19 cellular contexts compared by ENCODE assay signal in the genomic region with DNA sequence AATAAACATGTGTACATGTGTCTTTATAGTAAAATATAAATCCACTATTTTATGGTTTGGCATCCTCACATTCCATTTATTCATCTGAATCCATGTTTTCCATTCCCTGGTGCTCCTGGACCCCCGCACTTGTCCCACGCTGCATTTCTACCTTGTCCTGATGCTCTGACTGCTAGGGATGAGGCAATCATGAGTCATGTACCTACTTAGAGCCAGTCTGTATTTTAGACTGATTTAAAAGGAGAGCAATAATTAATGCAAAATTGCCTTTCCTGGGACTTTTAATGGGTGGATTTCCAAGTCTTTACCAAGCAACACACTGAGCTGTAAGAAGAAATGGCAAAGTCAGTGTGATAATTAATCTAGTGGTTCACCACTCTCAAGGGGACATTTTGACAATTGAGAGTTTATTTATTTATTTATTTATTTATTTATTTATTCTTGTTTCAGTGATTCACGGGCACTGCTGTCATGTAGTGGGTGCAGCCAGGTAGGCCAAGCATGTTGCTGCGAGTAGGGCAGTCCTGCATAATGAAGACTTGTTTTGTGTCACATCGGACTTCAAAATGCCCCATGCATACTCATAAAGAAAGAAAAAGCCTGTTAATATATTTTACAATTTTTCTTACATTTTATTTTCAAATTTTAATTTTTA.
DNase-seq lines count a peak whose midpoint lies in the region; ATAC-seq and TF ChIP-seq lines count a peak whose summit lies in the region.
"Had no signal": no experiment of that assay in that cellular context is flagged by ENCODE, and none has a peak within 500 bp of the region (broad histone marks: within the 10 kb centered on the region; RNA-seq: fewer than 3 reads in every experiment).

No MANE protein-coding gene starts in this region.

- peaks cover 8% of the 10 kb centered on the region for H3F3A ChIP-seq in SK-N-SH (replicated peaks; ENCODE audit: insufficient read depth)

- CTCF ChIA-PET in SK-N-SH (lab: Yijun Ruan, JAX), result no interaction called here
- CTCF ChIA-PET in mammary epithelial cell (lab: Charles Lee; ENCODE audit: low non-redundant PET), result no interaction called here

- no peaks in the 10 kb centered on the region for H3K9me3 ChIP-seq in SK-N-SH
- no peaks in the 10 kb centered on the region for H3K9me3 ChIP-seq in mammary epithelial cell (replicated peaks; ENCODE audit: insufficient read depth, low read length)
- no peaks in the 10 kb centered on the region for H3K9me3 ChIP-seq in mesenchymal stem cell (ENCODE audit: control insufficient read depth, low read length)

- no peak for ATAC-seq in SK-N-SH treated with all-trans-retinoic acid at 6 μM for 48 hours
- no peak for ATAC-seq in GM21825 (IDR thresholded peaks at IDR 0.05; ENCODE audit: unreplicated experiment)
- ATAC-seq: GM12878 had no signal

- no peak overlapping the region for H3K4ac ChIP-seq in mesenchymal stem cell (ENCODE audit: low read depth in 1 of 2, low read length in 2 of 2)

- H3K14ac ChIP-seq in mesenchymal stem cell (ENCODE audit: low read length in 2 of 2), result no peak overlapping the region

- H3K79me1 ChIP-seq in mesenchymal stem cell (replicated peaks; ENCODE audit: low read length, poor library complexity, severe bottlenecking), result no peaks in the 10 kb centered on the region

- TF ChIP-seq EP300 in SK-N-SH (IDR thresholded peaks at IDR 0.05; ENCODE audit: borderline replicate concordance in 1 of 2, low read depth in 1 of 2, low read length in 1 of 2), result no peak

- intact Hi-C loops in mammary epithelial cell (cut with micrococcal nuclease), result no loop called here

- DNase-seq in SK-N-SH, result no peak
- DNase-seq in NCI-H69 (lab: John Stamatoyannopoulos, UW), result peak; percentile 2
- peak; percentile 6 for DNase-seq in mammary epithelial cell
- DNase-seq in mesenchymal stem cell, result peak; percentile 6
- DNase-seq in activated naive CD4-positive, alpha-beta T cell treated with anti-CD3 and anti-CD28 coated beads, Interleukin-2, amount 50 U/mL, for 16 hours, result no peak
- DNase-seq in NCI-H2107 treated with DMSO at 0.1 percent for 48 hours (lab: John Stamatoyannopoulos, UW; ENCODE audit: unreplicated experiment), result no peak
- DNase-seq: COR-L47; DMS153; KBM-7; NCI-H1417 treated with DMSO at 0.1 percent for 48 hours; NCI-H1930; NCI-H446; NCI-H748 treated with DMSO at 0.1 percent for 48 hours; NK-92 treated with Interleukin-12 subunit alpha and Interleukin-12 subunit beta, amount 100 ng/mL, for 24 hours; Right ventricle myocardium superior had no signal

- POLR2A ChIA-PET in SK-N-SH (lab: Yijun Ruan, JAX), result no interaction called here

- H3K27me3 ChIP-seq in SK-N-SH (ENCODE audit: insufficient read depth) (no peaks in the 10 kb centered on the region), mammary epithelial cell (ENCODE audit: insufficient read depth, low read length) (no peaks in the 10 kb centered on the region), mesenchymal stem cell (ENCODE audit: control insufficient read depth in 1 of 2, insufficient read depth in 1 of 2, low read length in 2 of 2) (no peaks in the 10 kb centered on the region)

- dilution Hi-C loops in mammary epithelial cell (cut with HindIII; ENCODE audit: low sequenced_read_pairs), result no loop called here

- no peaks in the 10 kb centered on the region; the same call in 1 of the 2 replicates for H3K9me2 ChIP-seq in SK-N-SH

- H2AFZ ChIP-seq in SK-N-SH (ENCODE audit: low read depth) (no peak overlapping the region), mammary epithelial cell (ENCODE audit: low read depth, low read length) (no peak overlapping the region), mesenchymal stem cell (ENCODE audit: low read depth, low read length) (no peak overlapping the region)

- H4K91ac ChIP-seq in mesenchymal stem cell (ENCODE audit: low read length), result no peak overlapping the region

- H3K36me3 ChIP-seq in SK-N-SH (replicated peaks in 1 of 2; ENCODE audit: control insufficient read depth in 1 of 2, insufficient read depth in 2 of 2, low read length in 1 of 2) (no peaks in the 10 kb centered on the region), mammary epithelial cell (ENCODE audit: insufficient read depth, low read length) (no peaks in the 10 kb centered on the region), mesenchymal stem cell (ENCODE audit: control insufficient read depth in 1 of 2, insufficient read depth in 2 of 2, low read depth in 1 of 2, low read length in 2 of 2) (no peaks in the 10 kb centered on the region)

- H3K4me1 ChIP-seq in SK-N-SH (ENCODE audit: control insufficient read depth in 1 of 2, insufficient read depth in 2 of 2, low read depth in 1 of 2, low read length in 1 of 2), result peaks cover 0 to 16% of the 10 kb centered on the region in 2 experiments
- H3K4me1 ChIP-seq in mammary epithelial cell (ENCODE audit: insufficient read depth, low read length), result peaks cover 12% of the 10 kb centered on the region
- H3K4me1 ChIP-seq in mesenchymal stem cell (ENCODE audit: control insufficient read depth, insufficient read depth, low read depth, low read length), result peaks cover 1% of the 10 kb centered on the region

- H2BK120ac ChIP-seq in mesenchymal stem cell (ENCODE audit: low read depth, low read length), result no peak overlapping the region

- no TSS peak for BruUV-seq in mammary epithelial cell (replicated peaks; lab: Mats Ljungman, UMichigan)

- H3K79me2 ChIP-seq in SK-N-SH (ENCODE audit: insufficient read depth), result no peaks in the 10 kb centered on the region
- H3K79me2 ChIP-seq in mammary epithelial cell (ENCODE audit: insufficient read depth, low read length), result no peaks in the 10 kb centered on the region

- H3K4me3 ChIP-seq in SK-N-SH (ENCODE audit: low read depth in 2 of 2, low read length in 1 of 2), result no peak overlapping the region
- H3K4me3 ChIP-seq in mammary epithelial cell (replicated peaks in 1 of 3; ENCODE audit: insufficient read depth in 1 of 3, low read depth in 2 of 3, low read length in 3 of 3), result no peak overlapping the region
- H3K4me3 ChIP-seq in mesenchymal stem cell (ENCODE audit: insufficient read depth in 1 of 2, low read depth in 1 of 2, low read length in 2 of 2), result no peak overlapping the region
- H3K4me3 ChIP-seq: GM12878 had no signal

- H4K20me1 ChIP-seq in SK-N-SH (ENCODE audit: insufficient read depth), result no peaks in the 10 kb centered on the region
- no peaks in the 10 kb centered on the region for H4K20me1 ChIP-seq in mammary epithelial cell (ENCODE audit: insufficient read depth, low read length)

- 93% methylated on average over 5 of the region's 5 CpGs for WGBS in SK-N-SH (ENCODE audit: low lambda C conversion rate)
- WGBS in mammary epithelial cell (ENCODE audit: low coverage, missing lambda C conversion rate), result 92% methylated on average over 5 of the region's 5 CpGs
- WGBS in mesenchymal stem cell, result 88% methylated on average over 4 of the region's 5 CpGs

- H2BK5ac ChIP-seq in mesenchymal stem cell (ENCODE audit: low read depth, low read length, poor library complexity, severe bottlenecking), result no peak overlapping the region

- H2AK5ac ChIP-seq in mesenchymal stem cell (ENCODE audit: low read length, severe bottlenecking), result no peak overlapping the region

- in situ Hi-C loops in mammary epithelial cell (cut with MboI; ENCODE audit: low sequenced_read_pairs in 2 of 2), result no loop called here

- H2BK15ac ChIP-seq in mesenchymal stem cell (ENCODE audit: low read depth, poor library complexity, severe bottlenecking), result no peak overlapping the region

- H3K9ac ChIP-seq in SK-N-SH (no peak overlapping the region), mammary epithelial cell (ENCODE audit: insufficient read depth, low read length) (no peak overlapping the region), mesenchymal stem cell (ENCODE audit: low read length) (no peak overlapping the region)

- TF ChIP-seq CTCF in SK-N-SH (IDR thresholded peaks at IDR 0.05) (no peak), mammary epithelial cell (conservative IDR thresholded peaks at IDR 0.05 in 1 of 2, IDR thresholded peaks at IDR 0.05 in 1 of 2; ENCODE audit: extremely low read depth in 1 of 2, insufficient read depth in 1 of 2, low read depth in 1 of 2, low read length in 2 of 2) (no peak)

- no peak overlapping the region for H3K23ac ChIP-seq in mesenchymal stem cell (ENCODE audit: low read length in 2 of 2)

- H2BK12ac ChIP-seq in mesenchymal stem cell (ENCODE audit: low read length in 2 of 2), result no peak overlapping the region

- TF ChIP-seq RAD21 in SK-N-SH (IDR thresholded peaks at IDR 0.05; ENCODE audit: low read length), result no peak

- H3K27ac ChIP-seq in SK-N-SH (ENCODE audit: low read depth in 2 of 2, low read length in 1 of 2) (no peak overlapping the region), mammary epithelial cell (ENCODE audit: insufficient read depth, low read depth, low read length) (no peak overlapping the region), mesenchymal stem cell (ENCODE audit: low read length, poor library complexity, severe bottlenecking) (no peak overlapping the region)
- H3K27ac ChIP-seq: 22Rv1 had no signal

- H3K4me2 ChIP-seq in SK-N-SH (no peak overlapping the region), mammary epithelial cell (ENCODE audit: insufficient read depth, low read depth, low read length) (no peak overlapping the region), mesenchymal stem cell (ENCODE audit: low read length, poor library complexity, severe bottlenecking) (no peak overlapping the region)

- H3K18ac ChIP-seq in mesenchymal stem cell (ENCODE audit: low read depth in 1 of 2, low read length in 2 of 2), result no peak overlapping the region

- H4K8ac ChIP-seq in mesenchymal stem cell (ENCODE audit: low read length), result no peak overlapping the region

TF ChIP-seq in SK-N-SH, 30 proteins besides CTCF, POLR2A, EP300 and RAD21:
- TF ChIP-seq POLR2AphosphoS5 (IDR thresholded peaks at IDR 0.05; ENCODE audit: low read depth, low read length) (no peak), FOSL2 (IDR thresholded peaks at IDR 0.05; ENCODE audit: borderline replicate concordance, low read depth) (0 out of 2 replicates have a peak, but pooled peaks have one; percentile 10)

TF ChIP-seq in SK-N-SH treated with all-trans-retinoic acid at 6 μM for 48 hours, 23 proteins besides CTCF, POLR2A, EP300 and RAD21 (continues in another document):
- TF ChIP-seq OSR1 (CRISPR knock-in tag; IDR thresholded peaks at IDR 0.05) (no peak), ZC3H10 (CRISPR knock-in tag; IDR thresholded peaks at IDR 0.05) (no peak)

Comparison
In these comparisons a context has a peak if more than half of its experiments do, and no peak if none do; other contexts are left out.
1. DNase-seq: peak in NCI-H69 (single experiment), mammary epithelial cell (single experiment) and mesenchymal stem cell (single experiment); none in SK-N-SH (single experiment), activated naive CD4-positive, alpha-beta T cell treated with anti-CD3 and anti-CD28 coated beads, Interleukin-2, amount 50 U/mL, for 16 hours (single experiment) and NCI-H2107 treated with DMSO at 0.1 percent for 48 hours (single experiment).